In the genomic region with DNA sequence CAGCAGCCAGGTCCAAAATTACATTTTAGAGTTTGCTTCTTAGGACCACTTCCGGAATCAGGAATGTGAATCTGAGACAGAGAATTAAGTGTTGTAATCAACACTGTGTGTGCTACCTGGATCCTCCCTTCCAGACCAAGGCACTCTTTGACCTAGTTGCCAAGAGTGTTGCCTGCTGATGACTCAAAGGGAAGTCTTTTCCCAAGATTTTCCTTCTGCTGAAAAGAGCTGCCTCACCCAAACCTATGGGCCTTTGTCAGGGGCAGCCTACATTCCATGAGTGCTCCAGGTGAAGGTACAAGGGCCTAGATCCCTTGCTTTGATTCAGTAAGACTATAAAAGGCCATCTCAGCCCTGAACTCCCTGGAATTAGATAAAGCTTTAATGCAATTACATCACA, we compare ENCODE assay signal across 25 cellular contexts.
DNase-seq lines count a peak whose midpoint lies in the region; ATAC-seq, FAIRE-seq and TF ChIP-seq lines count a peak whose summit lies in the region.
"Had no signal": no experiment of that assay in that cellular context is flagged by ENCODE, and none has a peak within 500 bp of the region (broad histone marks: within the 10 kb centered on the region; RNA-seq: fewer than 3 reads in every experiment).

No MANE protein-coding gene starts in this region.

- TF ChIP-seq POLR2A in A549 (IDR thresholded peaks at IDR 0.05; ENCODE audit: low read length), result no peak

- H3K9me3 ChIP-seq in A549 (peaks cover 10% of the 10 kb centered on the region; the same call in 1 of the 3 replicates), colonic mucosa (no peaks in the 10 kb centered on the region)
- H3K9me3 ChIP-seq: BE2C had no signal

- 0 out of 3 replicates have a peak overlapping the region, but pooled peaks have one; percentile 11 for H3K4me2 ChIP-seq in A549

- H3K36me3 ChIP-seq in bronchial epithelial cell (ENCODE audit: control insufficient read depth, insufficient read depth, low read length) (no peaks in the 10 kb centered on the region), colonic mucosa (no peaks in the 10 kb centered on the region)
- H3K36me3 ChIP-seq: BE2C had no signal

- H3K9ac ChIP-seq in colonic mucosa (ENCODE audit: low read depth in 2 of 2, low read length in 2 of 2), result no peak overlapping the region

- CTCF ChIA-PET in A549 (lab: Yijun Ruan, JAX), result interaction anchor here (0.6 kb wide), 1 partner anchor 116 kb away, joined by 3 read pairs; no protein-coding TSS in a partner anchor

- H3K4me3 ChIP-seq in A549 (no peak overlapping the region), bronchial epithelial cell (ENCODE audit: low read depth, low read length) (no peak overlapping the region), colonic mucosa (no peak overlapping the region)
- H3K4me3 ChIP-seq: SK-N-MC had no signal

- no peak for TF ChIP-seq CTCF in A549 (IDR thresholded peaks at IDR 0.05)
- no peak for TF ChIP-seq CTCF in bronchial epithelial cell (IDR thresholded peaks at IDR 0.05; ENCODE audit: insufficient read depth, low read length, severe bottlenecking)
- TF ChIP-seq CTCF in colonic mucosa (IDR thresholded peaks at IDR 0.05), result no peak

- 0 out of 6 replicates have a peak overlapping the region, but pooled peaks of 1 of the 2 experiments have one; percentile 20 for H3K27ac ChIP-seq in A549
- H3K27ac ChIP-seq in colonic mucosa, result no peak overlapping the region
- H3K27ac ChIP-seq: SK-N-MC had no signal

- intact Hi-C loops in colonic mucosa (cut with DNase I), result no loop called here

- POLR2A ChIA-PET in A549 (lab: Yijun Ruan, JAX), result no interaction called here

- DNase-seq in A549 (ENCODE audit: low read depth in 1 of 2, low spot score in 1 of 2), result peak in 1 of 2 experiments; percentile 7
- peak; percentile 36 for DNase-seq in HT1080 (ENCODE audit: low read depth)
- DNase-seq in bronchial epithelial cell (ENCODE audit: low read depth), result peak; percentile 79
- peak; percentile 54 for DNase-seq in islet precursor cell
- no peak for DNase-seq in DMS153 treated with DMSO at 0.1 percent for 48 hours (lab: John Stamatoyannopoulos, UW; ENCODE audit: unreplicated experiment)
- no peak for DNase-seq in activated T-cell treated with anti-CD3 and anti-CD28 coated beads for 4 hours
- DNase-seq in colonic mucosa, result no peak
- DNase-seq: 8988T; BE2C; CD4-positive, CD25-positive, alpha-beta regulatory T cell; COR-L47; H9; IMR-90; MM.1S; NCI-H1092 treated with DMSO at 0.1 percent for 48 hours; NCI-H146; NCI-H2081; NCI-H2171 treated with DMSO at 0.1 percent for 48 hours; SHP77 had no signal

- no peak for TF ChIP-seq EP300 in A549 (IDR thresholded peaks at IDR 0.05)

- FAIRE-seq in A549 (lab: Jason Lieb, UNC) (no peak), bronchial epithelial cell (lab: Jason Lieb, UNC) (peak; percentile 40)
- FAIRE-seq: GM12892, GM18507, HTR-8/SVneo, RCC 7860 had no signal

- TF ChIP-seq RAD21 in A549 (conservative IDR thresholded peaks at IDR 0.05 in 1 of 2, IDR thresholded peaks at IDR 0.05 in 1 of 2), result no peak

- H3K27me3 ChIP-seq in bronchial epithelial cell (ENCODE audit: control insufficient read depth, insufficient read depth, low read length), result no peaks in the 10 kb centered on the region
- no peaks in the 10 kb centered on the region for H3K27me3 ChIP-seq in colonic mucosa
- H3K27me3 ChIP-seq: BE2C had no signal

- H3K4me1 ChIP-seq in A549, result peaks cover 8% of the 10 kb centered on the region; the same call in 2 of the 3 replicates
- no peaks in the 10 kb centered on the region for H3K4me1 ChIP-seq in colonic mucosa
- H3K4me1 ChIP-seq: BE2C had no signal

- ATAC-seq in A549 (no peak), GM21360 (IDR thresholded peaks at IDR 0.05; ENCODE audit: unreplicated experiment) (no peak)

- 75% methylated on average over 1 of the region's 1 CpG for WGBS in A549 (ENCODE audit: missing lambda C conversion rate)

TF ChIP-seq in A549, 52 proteins besides CTCF, POLR2A, EP300 and RAD21:
- TF ChIP-seq TFCP2L1 (CRISPR knock-in tag; IDR thresholded peaks at IDR 0.05) (no peak), CBX8 (IDR thresholded peaks at IDR 0.05) (no peak), JUN (IDR thresholded peaks at IDR 0.05) (no peak), HEYL (CRISPR knock-in tag; IDR thresholded peaks at IDR 0.05) (no peak), CEBPB (IDR thresholded peaks at IDR 0.05) (no peak), HOXA7 (CRISPR knock-in tag; IDR thresholded peaks at IDR 0.05) (no peak), CHD2 (IDR thresholded peaks at IDR 0.05; ENCODE audit: low read length, partially characterized antibody) (no peak), EHF (CRISPR knock-in tag; IDR thresholded peaks at IDR 0.05) (no peak), NFE2L2 (conservative IDR thresholded peaks at IDR 0.05; ENCODE audit: low read length) (no peak)

Comparison
In these comparisons a context has a peak if more than half of its experiments do, and no peak if none do; other contexts are left out.
1. DNase-seq: peak in HT1080 (single experiment), bronchial epithelial cell (single experiment) and islet precursor cell (single experiment); none in DMS153 treated with DMSO at 0.1 percent for 48 hours (single experiment), activated T-cell treated with anti-CD3 and anti-CD28 coated beads for 4 hours (single experiment) and colonic mucosa (single experiment).